In genomic region chr11:28107726-28108618, GRCh38 we compare ENCODE assay signal across 8 cellular contexts. TPM values are rescaled to one million over a fixed set of nuclear protein-coding genes. Genes with fewer than 3 reads are reported as not detected.
DNase-seq lines count a peak whose midpoint lies in the region; ATAC-seq lines count a peak whose summit lies in the region.

KIF18A (minus strand) TSS chr11:28108156; CDS start chr11:28097947, 10,209 bp downstream.
A gene with protein sequence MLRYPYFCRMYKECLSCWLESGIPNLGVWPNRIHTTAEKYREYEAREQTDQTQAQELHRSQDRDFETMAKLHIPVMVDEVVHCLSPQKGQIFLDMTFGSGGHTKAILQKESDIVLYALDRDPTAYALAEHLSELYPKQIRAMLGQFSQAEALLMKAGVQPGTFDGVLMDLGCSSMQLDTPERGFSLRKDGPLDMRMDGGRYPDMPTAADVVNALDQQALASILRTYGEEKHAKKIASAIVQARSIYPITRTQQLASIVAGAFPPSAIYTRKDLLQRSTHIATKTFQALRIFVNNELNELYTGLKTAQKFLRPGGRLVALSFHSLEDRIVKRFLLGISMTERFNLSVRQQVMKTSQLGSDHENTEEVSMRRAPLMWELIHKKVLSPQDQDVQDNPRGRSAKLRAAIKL (plus strand): TSS chr11:28108388. CDS start chr11:28113335, 4,947 bp downstream.

- H3K9me3 ChIP-seq in CD8-positive, alpha-beta memory T cell (ENCODE audit: low read length), result no peaks in the 10 kb centered on the region
- H3K9me3 ChIP-seq in effector memory CD4-positive, alpha-beta T cell (ENCODE audit: control insufficient read depth, low read length), result no peaks in the 10 kb centered on the region

- peaks cover 0 to 21% (median 0%) of the 10 kb centered on the region in 3 donors for H3K36me3 Mint-ChIP-seq in CD8-positive, alpha-beta memory T cell

- peak within 1 kb of the TSS; percentile 77 for H3K4me3 ChIP-seq in CD8-positive, alpha-beta memory T cell (ENCODE audit: low read length)
- H3K4me3 ChIP-seq in effector memory CD4-positive, alpha-beta T cell (ENCODE audit: insufficient read depth, low read depth, low read length, poor library complexity, severe bottlenecking), result peak within 1 kb of the TSS; percentile 93

- H3K4me1 ChIP-seq in CD8-positive, alpha-beta memory T cell (ENCODE audit: insufficient read depth, low read length), result peaks cover 32% of the 10 kb centered on the region
- peaks cover 3% of the 10 kb centered on the region for H3K4me1 ChIP-seq in effector memory CD4-positive, alpha-beta T cell (ENCODE audit: control insufficient read depth, insufficient read depth, low read length, poor library complexity, severe bottlenecking)

- ATAC-seq in GM19468 (IDR thresholded peaks at IDR 0.05; ENCODE audit: extremely low read depth, unreplicated experiment), result peak; percentile 98

- POLR2A ChIA-PET in CD8-positive, alpha-beta memory T cell (lab: Charles Lee), result interaction anchor here (1.9 kb wide), 1 partner anchor 11 kb away, joined by 6 read pairs; no protein-coding TSS in a partner anchor

- peak within 1 kb of the TSS; percentile 95 for H3K27ac ChIP-seq in CD8-positive, alpha-beta memory T cell (ENCODE audit: low read depth, low read length)
- peak within 1 kb of the TSS; percentile 88 for H3K27ac ChIP-seq in effector memory CD4-positive, alpha-beta T cell (ENCODE audit: insufficient read depth, low read length, poor library complexity, severe bottlenecking)

- H3K4me3 Mint-ChIP-seq in CD8-positive, alpha-beta memory T cell, result peak within 1 kb of the TSS; percentile 87 to 99 (median 93)

- peak; percentile 97 to 99 (median 97) for DNase-seq in CD8-positive, alpha-beta memory T cell
- DNase-seq in HS-5 (ENCODE audit: low read depth), result peak; percentile 90
- DNase-seq in NK-92 treated with Interleukin-12 subunit alpha and Interleukin-12 subunit beta, amount 100 ng/mL, for 24 hours (lab: John Stamatoyannopoulos, UW), result peak; percentile 98
- DNase-seq in activated CD8-positive, alpha-beta memory T cell treated with anti-CD3 and anti-CD28 coated beads for 24 hours, result peak; percentile 99
- DNase-seq in effector memory CD4-positive, alpha-beta T cell, result peak; percentile 95 to 99 (median 97)
- peak; percentile 99 for DNase-seq in medulla oblongata (ENCODE audit: extremely low spot score)
- DNase-seq in stimulated activated CD8-positive, alpha-beta memory T cell treated with anti-CD3 and anti-CD28 coated beads, Interleukin-12 subunit alpha, Interleukin-12 subunit beta, amount 100 ng/mL, for 1 hour (ENCODE audit: low read depth), result peak; percentile 97

- CTCF ChIA-PET in CD8-positive, alpha-beta memory T cell (lab: Charles Lee), result interaction anchor here (1.6 kb wide), 1 partner anchor 9 kb away, joined by 3 read pairs; no protein-coding TSS in a partner anchor

- H3K9me3 Mint-ChIP-seq in CD8-positive, alpha-beta memory T cell, result no peaks in the 10 kb centered on the region

- H3K27ac Mint-ChIP-seq in CD8-positive, alpha-beta memory T cell, result peak within 1 kb of the TSS; percentile 94 to 100 (median 100)

- peaks cover 64 to 88% (median 76%) of the 10 kb centered on the region in 3 donors for H3K4me1 Mint-ChIP-seq in CD8-positive, alpha-beta memory T cell

- H3K36me3 ChIP-seq in CD8-positive, alpha-beta memory T cell (ENCODE audit: insufficient read depth, low read length), result no peaks in the 10 kb centered on the region
- no peaks in the 10 kb centered on the region for H3K36me3 ChIP-seq in effector memory CD4-positive, alpha-beta T cell (ENCODE audit: control insufficient read depth, insufficient read depth, low read length)

- H3K27me3 Mint-ChIP-seq in CD8-positive, alpha-beta memory T cell, result peaks cover 0 to 1% of the 10 kb centered on the region in 2 donors

- H3K27me3 ChIP-seq in CD8-positive, alpha-beta memory T cell (ENCODE audit: insufficient read depth, low read length, poor library complexity, severe bottlenecking), result no peaks in the 10 kb centered on the region
- no peaks in the 10 kb centered on the region for H3K27me3 ChIP-seq in effector memory CD4-positive, alpha-beta T cell (replicated peaks; ENCODE audit: control insufficient read depth, insufficient read depth, low read length, poor library complexity, severe bottlenecking)

RNA-seq across cellular contexts. Expression of gene KIF18A, which starts in this region (rescaled TPM):
- 10 to 100 TPM; 10.8 to 10.9 TPM for total RNA-seq in CD8-positive, alpha-beta memory T cell
- 0.53 TPM for polyA plus RNA-seq in CD8-positive, alpha-beta memory T cell

RNA-seq across cellular contexts. Expression of the second gene that starts in this region (rescaled TPM):
- 10 to 100 TPM; 14.1 to 15.3 TPM for total RNA-seq in CD8-positive, alpha-beta memory T cell
- 7.9 TPM for polyA plus RNA-seq in CD8-positive, alpha-beta memory T cell

Comparison
In these comparisons a context has a peak if more than half of its experiments do, and no peak if none do; other contexts are left out.
1. Peak in every context shown above with its lines: DNase-seq, ATAC-seq, H3K4me3 ChIP-seq and H3K27ac ChIP-seq.